ENCODE assay signal across 20 cellular contexts in the genomic region with DNA sequence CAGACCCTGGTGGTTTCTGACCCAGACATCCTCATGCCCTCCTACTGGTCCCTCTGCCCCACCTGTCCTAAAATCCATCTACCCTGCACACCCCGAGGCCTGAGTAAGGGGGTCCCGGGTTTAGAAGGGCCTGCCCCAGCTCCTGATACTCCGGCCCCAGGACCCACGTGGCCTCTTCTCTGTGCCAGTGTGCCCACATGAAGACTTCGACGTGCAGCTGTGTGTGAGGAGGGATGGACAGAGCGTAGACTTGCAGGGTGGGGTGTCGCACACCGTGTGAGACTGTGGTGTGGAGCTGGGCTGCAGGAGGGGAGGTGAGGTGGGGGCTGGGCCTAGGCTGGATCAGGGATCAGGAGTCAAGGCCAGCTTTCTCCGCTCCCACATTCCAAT.
"Had no signal": no experiment of that assay in that cellular context is flagged by ENCODE, and none has a peak within 500 bp of the region (broad histone marks: within the 10 kb centered on the region; RNA-seq: fewer than 3 reads in every experiment).

No MANE protein-coding gene starts in this region.

- H3K36me3 Mint-ChIP-seq: naive thymus-derived CD4-positive, alpha-beta T cell; stimulated activated effector memory CD8-positive, alpha-beta T cell treated with anti-CD3 and anti-CD28 coated beads, Interleukin-12 subunit alpha, Interleukin-12 subunit beta, amount 100 ng/mL, for 72 hours; type B pancreatic cell had no signal

- H3K4me3 ChIP-seq: dorsolateral prefrontal cortex, hepatocyte, lung, ovary, prostate gland, right lobe of liver, suprapubic skin, thyroid gland had no signal

- H3K4me1 ChIP-seq: prostate gland, right lobe of liver, suprapubic skin, thyroid gland had no signal

- H3K27me3 ChIP-seq: ovary, right lobe of liver, thyroid gland had no signal

- H2AFZ ChIP-seq: hepatocyte had no signal

- H3K9me3 ChIP-seq: ovary, prostate gland, right lobe of liver, suprapubic skin, thyroid gland had no signal

- H3K4me1 Mint-ChIP-seq: central memory CD8-positive, alpha-beta T cell had no signal

- H3K4me2 ChIP-seq: hepatocyte had no signal

- DNase-seq: cortex of kidney; dorsolateral prefrontal cortex; effector CD8-positive, alpha-beta T cell; foreskin melanocyte; kidney; left ventricle myocardium superior; naive thymus-derived CD4-positive, alpha-beta T cell; ovary; right lobe of liver; stimulated activated CD4-positive, alpha-beta T cell treated with anti-CD3 and anti-CD28 coated beads, Interleukin-4, amount 100 ng/mL, for 1 hour; stimulated activated CD8-positive, alpha-beta memory T cell treated with anti-CD3 and anti-CD28 coated beads, Interleukin-4, amount 100 ng/mL, for 48 hours; stimulated activated naive CD8-positive, alpha-beta T cell treated with anti-CD3 and anti-CD28 coated beads, Interleukin-15, Interleukin-2, amounts not matched to agents 100 U/mL and 50 U/mL, for 24 hours had no signal

- H3K9me3 Mint-ChIP-seq: central memory CD8-positive, alpha-beta T cell; stimulated activated effector memory CD8-positive, alpha-beta T cell treated with anti-CD3 and anti-CD28 coated beads, Interleukin-12 subunit alpha, Interleukin-12 subunit beta, amount 100 ng/mL, for 72 hours had no signal

- H3K36me3 ChIP-seq: ovary, prostate gland, right lobe of liver, suprapubic skin, thyroid gland had no signal

- H3K4me3 Mint-ChIP-seq: central memory CD8-positive, alpha-beta T cell; naive thymus-derived CD4-positive, alpha-beta T cell; stimulated activated effector memory CD8-positive, alpha-beta T cell treated with anti-CD3 and anti-CD28 coated beads, Interleukin-12 subunit alpha, Interleukin-12 subunit beta, amount 100 ng/mL, for 72 hours; type B pancreatic cell had no signal

- H3K27ac ChIP-seq: dorsolateral prefrontal cortex, hepatocyte, ovary, prostate gland, right lobe of liver, suprapubic skin, thyroid gland had no signal

- H3K27ac Mint-ChIP-seq: naive thymus-derived CD4-positive, alpha-beta T cell; stimulated activated effector memory CD8-positive, alpha-beta T cell treated with anti-CD3 and anti-CD28 coated beads, Interleukin-12 subunit alpha, Interleukin-12 subunit beta, amount 100 ng/mL, for 72 hours; type B pancreatic cell had no signal

- ATAC-seq: left ventricle myocardium superior; naive thymus-derived CD4-positive, alpha-beta T cell; stimulated activated effector memory CD8-positive, alpha-beta T cell treated with anti-CD3 and anti-CD28 coated beads, Interleukin-12 subunit alpha, Interleukin-12 subunit beta, amount 100 ng/mL, for 72 hours; stimulated activated naive CD8-positive, alpha-beta T cell treated with anti-CD3 and anti-CD28 coated beads, Interleukin-15, Interleukin-2, amounts not matched to agents 100 U/mL and 50 U/mL, for 24 hours had no signal
